8 cellular contexts compared by ENCODE assay signal in genomic region chrX:40145001-40145631, GRCh38. TPM values are rescaled to one million over a fixed set of nuclear protein-coding genes. Genes with fewer than 3 reads are reported as not detected.
A peak's percentile ranks its signal among the peaks of the same experiment; 100 is the strongest.
DNase-seq lines count a peak whose midpoint lies in the region; TF ChIP-seq lines count a peak whose summit lies in the region.

No MANE protein-coding gene starts in this region.

- H3K27ac ChIP-seq in stomach, result peak overlapping the region in 4 of 5 donors; percentile 10 to 71 (median 48)

- no peak for TF ChIP-seq POLR2A in stomach (IDR thresholded peaks at IDR 0.05)

- H3K9me3 ChIP-seq in adipocyte (ENCODE audit: control insufficient read depth, low read length), result no peaks in the 10 kb centered on the region
- no peaks in the 10 kb centered on the region for H3K9me3 ChIP-seq in stomach

- WGBS in stomach, 5 donors, result 7 to 24% (median 17%) methylated on average over 24 to 39 of the region's 39 CpGs; no CpG with 5 or more reads in 1 of the 5 donors

- TF ChIP-seq EP300 in stomach (IDR thresholded peaks at IDR 0.05), result no peak

- H3K4me1 Mint-ChIP-seq in chondrocyte (ENCODE audit: low read depth), result peaks cover 25% of the 10 kb centered on the region

- H3K4me1 ChIP-seq in adipocyte (ENCODE audit: control insufficient read depth, insufficient read depth, low read length) (peaks cover 27% of the 10 kb centered on the region), stomach (peaks cover 12 to 66% (median 45%) of the 10 kb centered on the region in 4 donors)

- no peak overlapping the region for H3K9ac ChIP-seq in adipocyte (ENCODE audit: low read length)

- intact Hi-C loops in stomach (cut with DNase I; ENCODE audit: low total_unique reads), result no loop called here

- DNase-seq in NCI-H1105 (lab: John Stamatoyannopoulos, UW) (peak; percentile 38), NCI-H1105 treated with DMSO at 0.1 percent for 48 hours (lab: John Stamatoyannopoulos, UW) (no peak), adipocyte (ENCODE audit: low read depth) (no peak), islet precursor cell (peak; percentile 57), stomach (no peak), NCI-H2107 (lab: John Stamatoyannopoulos, UW) (no peak), chondrocyte (ENCODE audit: low spot score) (no peak)
- no peak for DNase-seq in stimulated activated CD4-positive, alpha-beta T cell treated with anti-CD3 and anti-CD28 coated beads, Interleukin-15, amount 100 ng/mL, for 24 hours

- H3K4me3 ChIP-seq in adipocyte (ENCODE audit: low read length) (peak overlapping the region; percentile 68), stomach (peak overlapping the region; percentile 46 to 52 (median 48))

- H3K4me3 Mint-ChIP-seq in chondrocyte (ENCODE audit: unreplicated experiment), result no peak overlapping the region

- H3K36me3 ChIP-seq in adipocyte (ENCODE audit: control insufficient read depth, insufficient read depth, low read length, severe bottlenecking), result no peaks in the 10 kb centered on the region
- no peaks in the 10 kb centered on the region for H3K36me3 ChIP-seq in stomach

- H3K27me3 ChIP-seq in adipocyte (replicated peaks; ENCODE audit: control insufficient read depth, insufficient read depth, low read length) (peaks cover 40% of the 10 kb centered on the region), stomach (peaks cover 0 to 48% (median 12%) of the 10 kb centered on the region in 3 donors)

- no peaks in the 10 kb centered on the region for H3K9me3 Mint-ChIP-seq in chondrocyte (ENCODE audit: low read depth)

- TF ChIP-seq CTCF in stomach (IDR thresholded peaks at IDR 0.05), result no peak
- TF ChIP-seq CTCF in chondrocyte (IDR thresholded peaks at IDR 0.05), result no peak

- no peaks in the 10 kb centered on the region for H3K27me3 Mint-ChIP-seq in chondrocyte (ENCODE audit: low read depth)

- no peak overlapping the region for H3K27ac Mint-ChIP-seq in chondrocyte (ENCODE audit: unreplicated experiment)

- H3K36me3 Mint-ChIP-seq in chondrocyte (ENCODE audit: low read depth), result no peaks in the 10 kb centered on the region

RNA-seq across cellular contexts. Expression of gene BCOR, which starts 47.4 kb away (rescaled TPM):
- total RNA-seq in stomach (10 to 100 TPM; 11.0 to 45.5 (median 34.8) TPM), chondrocyte (10.8 to 19.0 TPM (median 11.0 TPM) in 3 replicates)
- 10 to 100 TPM in 1 of 3 donors, 1 to 10 TPM in 2; 4.4 to 11.8 (median 5.0) TPM for polyA plus RNA-seq in stomach

Comparison
In these comparisons a context has a peak if more than half of its experiments do, and no peak if none do; other contexts are left out.
1. DNase-seq: peak in NCI-H1105 (single experiment) and islet precursor cell (single experiment); none in NCI-H1105 treated with DMSO at 0.1 percent for 48 hours (single experiment), adipocyte (single experiment), stomach (single experiment), NCI-H2107 (single experiment), stimulated activated CD4-positive, alpha-beta T cell treated with anti-CD3 and anti-CD28 coated beads, Interleukin-15, amount 100 ng/mL, for 24 hours (single experiment) and chondrocyte (single experiment).